28 cellular contexts compared by ENCODE assay signal in the genomic region with DNA sequence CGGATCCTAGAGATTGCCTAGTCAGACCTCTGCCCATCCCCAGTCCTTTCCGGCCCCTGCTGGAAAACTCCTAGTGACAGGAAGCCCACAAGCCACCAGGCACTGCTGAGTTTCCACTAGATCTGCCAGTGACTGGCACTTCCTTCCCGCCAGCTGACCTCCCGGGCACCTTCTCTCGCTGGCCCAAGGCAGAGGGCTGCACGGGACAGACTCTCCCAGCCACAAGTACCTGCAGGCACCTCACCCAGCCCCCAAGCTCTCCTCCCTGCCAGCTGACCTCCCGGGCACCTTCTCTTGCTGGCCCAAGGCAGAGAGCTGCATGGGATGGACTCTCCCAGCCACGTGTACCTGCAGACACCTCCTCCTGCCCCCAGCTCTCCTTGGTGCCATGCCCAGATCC.
DNase-seq lines count a peak whose midpoint lies in the region; ATAC-seq, FAIRE-seq and TF ChIP-seq lines count a peak whose summit lies in the region.
"Had no signal": no experiment of that assay in that cellular context is flagged by ENCODE, and none has a peak within 500 bp of the region (broad histone marks: within the 10 kb centered on the region; RNA-seq: fewer than 3 reads in every experiment).

No MANE protein-coding gene starts in this region.

- CTCF ChIA-PET in endothelial cell of umbilical vein (lab: Charles Lee), result interaction anchor here (1.3 kb wide), 1 partner anchor 17 kb away, joined by 3 read pairs; no protein-coding TSS in a partner anchor

- H3K27me3 ChIP-seq in endothelial cell of umbilical vein (ENCODE audit: control insufficient read depth in 2 of 2, insufficient read depth in 2 of 2, low read length in 2 of 2) (no peaks in the 10 kb centered on the region), neural progenitor cell (no peaks in the 10 kb centered on the region), upper lobe of right lung (no peaks in the 10 kb centered on the region)
- H3K27me3 ChIP-seq: uterus had no signal

- no peak for TF ChIP-seq POLR2A in endothelial cell of umbilical vein (IDR thresholded peaks at IDR 0.05; ENCODE audit: low read depth, low read length)

- H3K79me2 ChIP-seq in endothelial cell of umbilical vein (ENCODE audit: control insufficient read depth, insufficient read depth, low read length) (no peaks in the 10 kb centered on the region), neural progenitor cell (ENCODE audit: low read depth) (no peaks in the 10 kb centered on the region)

- no peaks in the 10 kb centered on the region for H3F3A ChIP-seq in neural progenitor cell (ENCODE audit: low read depth)

- TF ChIP-seq CTCF in endothelial cell of umbilical vein (IDR thresholded peaks at IDR 0.05; ENCODE audit: extremely low read depth in 1 of 2, insufficient read depth in 1 of 2, low read depth in 1 of 2, low read length in 2 of 2), result no peak
- no peak for TF ChIP-seq CTCF in neural progenitor cell (IDR thresholded peaks at IDR 0.05)
- no peak for TF ChIP-seq CTCF in upper lobe of right lung (IDR thresholded peaks at IDR 0.05)

- no TSS peak for BruUV-seq in endothelial cell of umbilical vein (replicated peaks; lab: Mats Ljungman, UMichigan)

- H3K4me3 ChIP-seq in endothelial cell of umbilical vein (replicated peaks in 1 of 3; ENCODE audit: insufficient read depth in 1 of 3, low read depth in 1 of 3, low read length in 3 of 3) (no peak overlapping the region), neural progenitor cell (no peak overlapping the region), upper lobe of right lung (no peak overlapping the region)
- H3K4me3 ChIP-seq: HAP-1, uterus had no signal

- no peak overlapping the region for H3K4me2 ChIP-seq in endothelial cell of umbilical vein (ENCODE audit: insufficient read depth, low read length)
- no peak overlapping the region for H3K4me2 ChIP-seq in neural progenitor cell

- peak; percentile 35 for FAIRE-seq in endothelial cell of umbilical vein (lab: Jason Lieb, UNC)
- FAIRE-seq: GM12891, GM19239 had no signal

- peaks cover 12% of the 10 kb centered on the region for H3K27me3 Mint-ChIP-seq in neural progenitor cell (ENCODE audit: insufficient read depth, low read depth)
- H3K27me3 Mint-ChIP-seq: activated CD4-positive, alpha-beta memory T cell treated with anti-CD3 and anti-CD28 coated beads for 36 hours; activated naive CD8-positive, alpha-beta T cell; activated T-cell treated with anti-CD3 and anti-CD28 coated beads, Interleukin-2, amount 50 U/mL, for 24 hours; T-cell had no signal

- POLR2A ChIA-PET in endothelial cell of umbilical vein (lab: Charles Lee), result no interaction called here

- H3K4me1 ChIP-seq in endothelial cell of umbilical vein (ENCODE audit: control insufficient read depth, extremely low read depth, insufficient read depth, low read length) (peaks cover 10% of the 10 kb centered on the region), neural progenitor cell (no peaks in the 10 kb centered on the region), upper lobe of right lung (peaks cover 9% of the 10 kb centered on the region)
- H3K4me1 ChIP-seq: HAP-1, uterus had no signal

- H3K9ac ChIP-seq in endothelial cell of umbilical vein (replicated peaks; ENCODE audit: extremely low read depth, insufficient read depth, low read length) (no peak overlapping the region), neural progenitor cell (no peak overlapping the region)

- DNase-seq in Right ventricle myocardium superior (peak; percentile 37), Right ventricle myocardium inferior (ENCODE audit: missing footprints) (no peak), endothelial cell of umbilical vein (ENCODE audit: low read depth, low spot score) (no peak), neural progenitor cell (ENCODE audit: low spot score) (no peak), upper lobe of right lung (peak; percentile 69), NCI-H82 treated with DMSO at 0.1 percent for 48 hours (lab: John Stamatoyannopoulos, UW; ENCODE audit: unreplicated experiment) (no peak), ecto neural progenitor cell (ENCODE audit: low spot score) (no peak)
- DNase-seq in stimulated activated CD4-positive, alpha-beta T cell treated with anti-CD3 and anti-CD28 coated beads, Interleukin-4, amount 100 ng/mL, for 1 hour, result no peak
- DNase-seq: activated CD4-positive, alpha-beta memory T cell treated with anti-CD3 and anti-CD28 coated beads for 36 hours; activated T-cell treated with anti-CD3 and anti-CD28 coated beads, Interleukin-2, amount 50 U/mL, for 24 hours; cortex of kidney; DMS 273 treated with DMSO at 0.1 percent for 48 hours; foreskin fibroblast; GF-D8; Kasumi-1; NCI-H1092 treated with DMSO at 0.1 percent for 48 hours; NCI-H2081 treated with DMSO at 0.1 percent for 48 hours; NCI-H510A; T-cell had no signal

- H3K9me3 ChIP-seq in endothelial cell of umbilical vein (replicated peaks; ENCODE audit: control insufficient read depth, insufficient read depth, low read length) (no peaks in the 10 kb centered on the region), neural progenitor cell (ENCODE audit: low read depth) (no peaks in the 10 kb centered on the region), upper lobe of right lung (no peaks in the 10 kb centered on the region)
- H3K9me3 ChIP-seq: HAP-1, uterus had no signal

- no peaks in the 10 kb centered on the region for H3K4me1 Mint-ChIP-seq in neural progenitor cell
- H3K4me1 Mint-ChIP-seq: brain had no signal

- dilution Hi-C loops in endothelial cell of umbilical vein (cut with MboI; ENCODE audit: extremely low pct_ligation_motif_present, low sequenced_read_pairs), result no loop called here

- ATAC-seq in Right ventricle myocardium superior (ENCODE audit: poor library complexity) (no peak), Right ventricle myocardium inferior (no peak), upper lobe of right lung (peak; percentile 83)
- ATAC-seq: T-cell had no signal

- H3K9me3 Mint-ChIP-seq in neural progenitor cell, result peaks cover 5% of the 10 kb centered on the region
- H3K9me3 Mint-ChIP-seq: activated CD4-positive, alpha-beta memory T cell treated with anti-CD3 and anti-CD28 coated beads for 36 hours; activated T-cell treated with anti-CD3 and anti-CD28 coated beads, Interleukin-2, amount 50 U/mL, for 24 hours had no signal

- no peaks in the 10 kb centered on the region for H4K20me1 ChIP-seq in endothelial cell of umbilical vein (replicated peaks; ENCODE audit: control insufficient read depth, extremely low read depth, insufficient read depth, low read length)
- H4K20me1 ChIP-seq in neural progenitor cell (ENCODE audit: low read depth), result no peaks in the 10 kb centered on the region

- peak overlapping the region; percentile 63 for H3K27ac Mint-ChIP-seq in neural progenitor cell
- H3K27ac Mint-ChIP-seq: activated CD4-positive, alpha-beta memory T cell treated with anti-CD3 and anti-CD28 coated beads for 36 hours; activated naive CD8-positive, alpha-beta T cell; activated T-cell treated with anti-CD3 and anti-CD28 coated beads, Interleukin-2, amount 50 U/mL, for 24 hours; brain; T-cell had no signal

- intact Hi-C loops in Right ventricle myocardium superior (cut with DNase I) (no loop called here), Right ventricle myocardium inferior (cut with DNase I) (no loop called here), endothelial cell of umbilical vein (cut with micrococcal nuclease) (no loop called here), upper lobe of right lung (cut with DNase I) (no loop called here)

- H3K36me3 ChIP-seq in endothelial cell of umbilical vein (ENCODE audit: control insufficient read depth in 2 of 2, extremely low read depth in 1 of 2, insufficient read depth in 2 of 2, low read length in 2 of 2) (no peaks in the 10 kb centered on the region), neural progenitor cell (no peaks in the 10 kb centered on the region), upper lobe of right lung (no peaks in the 10 kb centered on the region)
- H3K36me3 ChIP-seq: HAP-1, uterus had no signal

- H3K9me1 ChIP-seq in endothelial cell of umbilical vein (replicated peaks; ENCODE audit: control insufficient read depth, extremely low read depth, insufficient read depth, low read length), result no peaks in the 10 kb centered on the region

- H3K4me3 Mint-ChIP-seq in neural progenitor cell, result no peak overlapping the region
- H3K4me3 Mint-ChIP-seq: activated CD4-positive, alpha-beta memory T cell treated with anti-CD3 and anti-CD28 coated beads for 36 hours; activated naive CD8-positive, alpha-beta T cell; activated T-cell treated with anti-CD3 and anti-CD28 coated beads, Interleukin-2, amount 50 U/mL, for 24 hours; brain; T-cell had no signal

- no peaks in the 10 kb centered on the region for H3K36me3 Mint-ChIP-seq in neural progenitor cell
- H3K36me3 Mint-ChIP-seq: activated CD4-positive, alpha-beta memory T cell treated with anti-CD3 and anti-CD28 coated beads for 36 hours; brain had no signal

- H3K27ac ChIP-seq in endothelial cell of umbilical vein (ENCODE audit: insufficient read depth, low read depth, low read length), result no peak overlapping the region
- no peak overlapping the region for H3K27ac ChIP-seq in neural progenitor cell
- no peak overlapping the region for H3K27ac ChIP-seq in upper lobe of right lung
- H3K27ac ChIP-seq: C4-2B, epithelial cell of prostate, RWPE1, uterus had no signal

- H2AFZ ChIP-seq in endothelial cell of umbilical vein (ENCODE audit: low read depth, low read length), result no peak overlapping the region
- H2AFZ ChIP-seq in neural progenitor cell (replicated peaks), result no peak overlapping the region

TF ChIP-seq in endothelial cell of umbilical vein, 7 proteins besides CTCF, POLR2A, EP300 and RAD21:
- TF ChIP-seq, protein P1, sequence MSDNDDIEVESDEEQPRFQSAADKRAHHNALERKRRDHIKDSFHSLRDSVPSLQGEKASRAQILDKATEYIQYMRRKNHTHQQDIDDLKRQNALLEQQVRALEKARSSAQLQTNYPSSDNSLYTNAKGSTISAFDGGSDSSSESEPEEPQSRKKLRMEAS (IDR thresholded peaks at IDR 0.05; ENCODE audit: insufficient read depth, insufficient read length), result no peak
- TF ChIP-seq POLR2AphosphoS5 (IDR thresholded peaks at IDR 0.05; ENCODE audit: insufficient read depth, low read depth, low read length) (no peak), GATA2 (IDR thresholded peaks at IDR 0.05; ENCODE audit: insufficient read depth, insufficient read length, low read depth, low read length) (no peak), FOS (IDR thresholded peaks at IDR 0.05; ENCODE audit: borderline replicate concordance, insufficient read depth, low read length) (no peak), JUN (IDR thresholded peaks at IDR 0.05; ENCODE audit: borderline replicate concordance, insufficient read depth, insufficient read length, low read depth) (no peak), MYC (IDR thresholded peaks at IDR 0.05; ENCODE audit: low read depth, low read length) (no peak), EZH2 (IDR thresholded peaks at IDR 0.05; ENCODE audit: borderline replicate concordance, low read depth, low read length, severe bottlenecking) (no peak)

Comparison
In these comparisons a context has a peak if more than half of its experiments do, and no peak if none do; other contexts are left out.
1. DNase-seq: peak in Right ventricle myocardium superior (single experiment) and upper lobe of right lung (single experiment); none in Right ventricle myocardium inferior (single experiment), endothelial cell of umbilical vein (single experiment), neural progenitor cell (single experiment), NCI-H82 treated with DMSO at 0.1 percent for 48 hours (single experiment), stimulated activated CD4-positive, alpha-beta T cell treated with anti-CD3 and anti-CD28 coated beads, Interleukin-4, amount 100 ng/mL, for 1 hour (single experiment) and ecto neural progenitor cell (single experiment).